Comparison of ENCODE assay signal across 18 cellular contexts in genomic region chr2:95442470-95443099, GRCh38. TPM values are rescaled to one million over a fixed set of nuclear protein-coding genes. Genes with fewer than 3 reads are reported as not detected.
"Had no signal": no experiment of that assay in that cellular context is flagged by ENCODE, and none has a peak within 500 bp of the region (broad histone marks: within the 10 kb centered on the region; RNA-seq: fewer than 3 reads in every experiment).

No MANE protein-coding gene starts in this region.

RNA-seq across cellular contexts. Expression of gene TRIM43B, which starts 42.0 kb away (rescaled TPM):
- total RNA-seq: liver, lower lobe of right lung, mesothelial cell of epicardium, mononuclear cell, natural killer cell, occipital lobe, osteocyte, posterior vena cava, psoas muscle, sigmoid colon, spleen, subcutaneous adipose tissue, suprapubic skin, thoracic aorta, ureter, uterus had no signal
- polyA plus RNA-seq: immature natural killer cell, liver, psoas muscle, sigmoid colon, small intestine, spleen had no signal
